In genomic region chr10:3426190-3426845, GRCh38 we compare ENCODE assay signal across 14 cellular contexts.
DNase-seq lines count a peak whose midpoint lies in the region; ATAC-seq, FAIRE-seq and TF ChIP-seq lines count a peak whose summit lies in the region.
"Had no signal": no experiment of that assay in that cellular context is flagged by ENCODE, and none has a peak within 500 bp of the region (broad histone marks: within the 10 kb centered on the region; RNA-seq: fewer than 3 reads in every experiment).

No MANE protein-coding gene starts in this region.

- peak overlapping the region; percentile 53 for H3K4me2 ChIP-seq in A549

- 0 out of 3 replicates have a peak, but pooled peaks cover 6% of the 10 kb centered on the region for H3K9me3 ChIP-seq in A549

- CTCF ChIA-PET in A549 (lab: Yijun Ruan, JAX): no interaction called here

- TF ChIP-seq CTCF in A549 (IDR thresholded peaks at IDR 0.05) (no peak), choroid plexus epithelial cell (conservative IDR thresholded peaks at IDR 0.05; ENCODE audit: low read depth, low read length) (no peak)

- FAIRE-seq in A549 (lab: Jason Lieb, UNC) (no peak), urothelium cell line (lab: Jason Lieb, UNC) (no peak)
- FAIRE-seq: GM12891 had no signal

- no peak for TF ChIP-seq RAD21 in A549 (conservative IDR thresholded peaks at IDR 0.05 in 1 of 2, IDR thresholded peaks at IDR 0.05 in 1 of 2)

- no peak for TF ChIP-seq POLR2A in A549 (IDR thresholded peaks at IDR 0.05; ENCODE audit: low read length)

- TF ChIP-seq EP300 in A549 (IDR thresholded peaks at IDR 0.05): no peak

- ATAC-seq in A549 (no peak), left lobe of liver (peak; percentile 19)
- no peak for ATAC-seq in activated CD4-positive, CD25-positive, alpha-beta regulatory T cell treated with anti-CD3 and anti-CD28 coated beads, Interleukin-2, amount 50 U/mL, for 24 hours

- H3K4me1 ChIP-seq in A549: peaks cover 27% of the 10 kb centered on the region

- WGBS in A549 (ENCODE audit: missing lambda C conversion rate): 12% methylated on average over 3 of the region's 3 CpGs

- H3K4me3 ChIP-seq in A549 (no peak overlapping the region), choroid plexus epithelial cell (ENCODE audit: low read depth, low read length) (no peak overlapping the region)

- POLR2A ChIA-PET in A549 (lab: Yijun Ruan, JAX): no interaction called here

- peak overlapping the region; percentile 48 to 68; a peak in 4 of 6 replicates for H3K27ac ChIP-seq in A549

- DNase-seq in A549 (ENCODE audit: low read depth in 1 of 2, low spot score in 1 of 2) (peak in 1 of 2 experiments; percentile 22), HS-5 (ENCODE audit: low read depth) (peak; percentile 32), choroid plexus epithelial cell (ENCODE audit: low read depth) (peak; percentile 95), left lobe of liver (ENCODE audit: low spot score) (no peak), CD1c-positive myeloid dendritic cell (ENCODE audit: extremely low spot score) (no peak), AML-193 (lab: John Stamatoyannopoulos, UW) (no peak), urothelium cell line (ENCODE audit: low spot score) (no peak)
- DNase-seq: activated naive CD4-positive, alpha-beta T cell treated with Interleukin-2 at 50 U/mL for 16 hours; erythroblast; NCI-H1417; OCI-M1; stimulated activated CD4-positive, alpha-beta T cell treated with anti-CD3 and anti-CD28 coated beads, Interleukin-1b, Interleukin-23, amount 100 ng/mL, for 48 hours had no signal

TF ChIP-seq in A549, 52 proteins besides CTCF, POLR2A, EP300 and RAD21:
- TF ChIP-seq CHD4 (IDR thresholded peaks at IDR 0.05; ENCODE audit: borderline replicate concordance) (no peak), EHMT2 (IDR thresholded peaks at IDR 0.05; ENCODE audit: low read depth) (peak; percentile 60; the same call in 1 of the 2 replicates)

Comparison
In these comparisons a context has a peak if more than half of its experiments do, and no peak if none do; other contexts are left out.
1. DNase-seq: peak in HS-5 (single experiment) and choroid plexus epithelial cell (single experiment); none in left lobe of liver (single experiment), CD1c-positive myeloid dendritic cell (single experiment), AML-193 (0 of 2) and urothelium cell line (single experiment).